8 cellular contexts compared by ENCODE assay signal in the genomic region with DNA sequence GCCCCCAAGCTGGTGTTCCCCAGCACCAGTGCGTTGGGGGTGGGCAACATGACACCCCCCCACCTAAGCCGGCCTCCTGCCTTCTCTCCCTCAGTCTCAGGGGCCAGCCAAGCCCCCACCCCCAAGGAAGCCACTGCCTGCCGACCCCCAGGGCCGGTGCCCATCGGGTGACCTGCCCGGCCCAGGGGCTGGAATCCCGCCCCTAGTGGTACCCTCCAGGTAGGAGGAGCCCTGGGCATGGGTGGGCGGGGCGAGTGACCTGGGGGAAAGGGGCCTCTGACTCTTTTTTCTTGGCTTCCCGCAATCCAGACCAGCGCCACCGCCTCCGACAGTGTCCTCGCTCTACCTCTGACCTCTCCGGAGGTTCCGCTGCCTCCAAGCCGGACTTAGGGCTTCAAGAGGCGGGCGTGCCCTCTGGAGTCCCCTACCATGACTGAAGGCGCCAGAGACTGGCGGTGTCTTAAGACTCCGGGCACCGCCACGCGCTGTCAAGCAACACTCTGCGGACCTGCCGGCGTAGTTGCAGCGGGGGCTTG. TPM values are rescaled to one million over a fixed set of nuclear protein-coding genes. Genes with fewer than 3 reads are reported as not detected.
DNase-seq lines count a peak whose midpoint lies in the region; ATAC-seq and TF ChIP-seq lines count a peak whose summit lies in the region.

No MANE protein-coding gene starts in this region.

- H3K9me3 Mint-ChIP-seq in naive B cell, result no peaks in the 10 kb centered on the region

- no peak for ATAC-seq in naive B cell (ENCODE audit: low read depth in 2 of 2)
- ATAC-seq in GM18502 (IDR thresholded peaks at IDR 0.05; ENCODE audit: poor library complexity, unreplicated experiment), result no peak

- H3K27me3 ChIP-seq in HUES6 (ENCODE audit: control insufficient read depth, insufficient read depth, low read length), result peaks cover 6% of the 10 kb centered on the region

- no peaks in the 10 kb centered on the region for H3K9me3 ChIP-seq in HUES6 (ENCODE audit: control insufficient read depth, insufficient read depth, low read depth, low read length)

- H3K27me3 Mint-ChIP-seq in naive B cell, result peaks cover 0 to 4% (median 0%) of the 10 kb centered on the region in 3 donors

- peak overlapping the region in 6 of 8 donors; percentile 21 to 95 (median 82) for H3K4me3 Mint-ChIP-seq in naive B cell

- H3K4me3 ChIP-seq in HUES6 (ENCODE audit: low read depth, low read length) (peak overlapping the region; percentile 89), cardiac fibroblast (replicated peaks in 1 of 2; ENCODE audit: low read depth in 2 of 2, low read length in 2 of 2) (no peak overlapping the region)

- TF ChIP-seq CTCF in cardiac fibroblast (IDR thresholded peaks at IDR 0.05; ENCODE audit: low read depth, low read length), result peak; percentile 2

- peak overlapping the region in 2 of 6 donors; percentile 54 to 62 for H3K27ac Mint-ChIP-seq in naive B cell

- peak; percentile 19 for DNase-seq in COLO668 (lab: John Stamatoyannopoulos, UW; ENCODE audit: unreplicated experiment)
- no peak for DNase-seq in cardiac fibroblast (ENCODE audit: low read depth in 2 of 2)
- no peak for DNase-seq in naive B cell
- DNase-seq in UCSD-AML1 (lab: John Stamatoyannopoulos, UW; ENCODE audit: unreplicated experiment), result no peak
- DNase-seq in central memory CD4-positive, alpha-beta T cell, result no peak
- no peak for DNase-seq in dedifferentiated amniotic fluid mesenchymal stem cell (ENCODE audit: extremely low spot score)

- H3K36me3 Mint-ChIP-seq in naive B cell, result peaks cover 0 to 9% of the 10 kb centered on the region in 2 donors

- H3K4me1 ChIP-seq in HUES6 (ENCODE audit: control insufficient read depth, insufficient read depth, low read length), result peaks cover 23% of the 10 kb centered on the region

- peaks cover 40 to 44% (median 42%) of the 10 kb centered on the region in 3 donors for H3K4me1 Mint-ChIP-seq in naive B cell

- no peak overlapping the region for H3K9ac ChIP-seq in HUES6 (ENCODE audit: low read length)

- no peak overlapping the region for H3K27ac ChIP-seq in HUES6 (ENCODE audit: low read depth, low read length)

- H3K36me3 ChIP-seq in HUES6 (ENCODE audit: control insufficient read depth, insufficient read depth, low read length), result peaks cover 22% of the 10 kb centered on the region

RNA-seq across cellular contexts. Expression of a gene that starts 1.3 kb away (rescaled TPM):
- polyA plus RNA-seq in naive B cell (ENCODE audit: low read depth in 6 of 6), result 1 to 10 TPM in 5 of 6 donors, not detected in 1; 2.6 to 6.0 (median 3.3) TPM

RNA-seq across cellular contexts. Expression of a gene that starts 11.1 kb away (rescaled TPM):
- polyA plus RNA-seq in naive B cell (ENCODE audit: low read depth in 6 of 6), result 1 to 10 TPM; 2.8 to 8.8 (median 7.0) TPM

RNA-seq across cellular contexts. Expression of a gene that starts 16.4 kb away (rescaled TPM):
- 1 to 10 TPM in 3 of 6 donors, under 1 TPM in 2, not detected in 1; 0.54 to 2.9 (median 2.1) TPM for polyA plus RNA-seq in naive B cell (ENCODE audit: low read depth in 6 of 6)

RNA-seq across cellular contexts. Expression of a gene that starts 28.6 kb away (rescaled TPM):
- polyA plus RNA-seq in naive B cell (ENCODE audit: low read depth in 6 of 6), result not detected

RNA-seq across cellular contexts. Expression of a gene that starts 28.6 kb away (rescaled TPM):
- polyA plus RNA-seq in naive B cell (ENCODE audit: low read depth in 6 of 6), result not detected
